22 cellular contexts compared by ENCODE assay signal in genomic region chr3:10387881-10388621, GRCh38.
DNase-seq lines count a peak whose midpoint lies in the region; ATAC-seq and TF ChIP-seq lines count a peak whose summit lies in the region.
"Had no signal": no experiment of that assay in that cellular context is flagged by ENCODE, and none has a peak within 500 bp of the region (broad histone marks: within the 10 kb centered on the region; RNA-seq: fewer than 3 reads in every experiment).

No MANE protein-coding gene starts in this region.

- H3K9me3 Mint-ChIP-seq in CD8-positive, alpha-beta memory T cell: no peaks in the 10 kb centered on the region
- H3K9me3 Mint-ChIP-seq in effector memory CD8-positive, alpha-beta T cell: no peaks in the 10 kb centered on the region
- H3K9me3 Mint-ChIP-seq in mesothelial cell of epicardium: no peaks in the 10 kb centered on the region
- H3K9me3 Mint-ChIP-seq: nephron had no signal

- no peak for TF ChIP-seq CTCF in mesothelial cell of epicardium (IDR thresholded peaks at IDR 0.05; ENCODE audit: unreplicated experiment)
- no peak for TF ChIP-seq CTCF in omental fat pad (IDR thresholded peaks at IDR 0.05)

- no peaks in the 10 kb centered on the region for H3K36me3 Mint-ChIP-seq in CD8-positive, alpha-beta memory T cell
- no peaks in the 10 kb centered on the region for H3K36me3 Mint-ChIP-seq in effector memory CD8-positive, alpha-beta T cell (ENCODE audit: insufficient read depth)
- H3K36me3 Mint-ChIP-seq in mesothelial cell of epicardium: no peaks in the 10 kb centered on the region

- H3K36me3 ChIP-seq in CD8-positive, alpha-beta memory T cell (ENCODE audit: insufficient read depth, low read length): no peaks in the 10 kb centered on the region
- H3K36me3 ChIP-seq in neuronal stem cell (replicated peaks in 1 of 2; ENCODE audit: control insufficient read depth in 2 of 2, insufficient read depth in 2 of 2, low read length in 2 of 2): no peaks in the 10 kb centered on the region
- H3K36me3 ChIP-seq: adrenal gland, Peyer's patch, tibial artery had no signal

- peaks cover 0 to 6% of the 10 kb centered on the region in 2 donors for H3K27me3 Mint-ChIP-seq in CD8-positive, alpha-beta memory T cell
- peaks cover 8 to 11% of the 10 kb centered on the region in 2 donors for H3K27me3 Mint-ChIP-seq in effector memory CD8-positive, alpha-beta T cell
- H3K27me3 Mint-ChIP-seq in mesothelial cell of epicardium (ENCODE audit: low read depth): peaks cover 56% of the 10 kb centered on the region

- H2BK15ac ChIP-seq in neuronal stem cell (ENCODE audit: low read length): no peak overlapping the region

- H3K9ac ChIP-seq in neuronal stem cell (ENCODE audit: low read depth, low read length, poor library complexity): no peak overlapping the region
- H3K9ac ChIP-seq: SK-N-SH had no signal

- H3K27ac ChIP-seq in CD8-positive, alpha-beta memory T cell (ENCODE audit: low read depth, low read length): no peak overlapping the region
- no peak overlapping the region for H3K27ac ChIP-seq in neuronal stem cell (replicated peaks; ENCODE audit: low read length)
- H3K27ac ChIP-seq: adrenal gland, hepatocyte, tibial artery had no signal

- no peak overlapping the region for H4K91ac ChIP-seq in neuronal stem cell (ENCODE audit: low read depth, low read length, poor library complexity)

- peaks cover 21% of the 10 kb centered on the region for H3K4me1 ChIP-seq in CD8-positive, alpha-beta memory T cell (ENCODE audit: insufficient read depth, low read length)
- no peaks in the 10 kb centered on the region for H3K4me1 ChIP-seq in neuronal stem cell (ENCODE audit: control insufficient read depth in 2 of 2, insufficient read depth in 1 of 2, low read depth in 1 of 2, low read length in 2 of 2)
- H3K4me1 ChIP-seq: adrenal gland, tibial artery had no signal

- no peak overlapping the region for H3K4me2 ChIP-seq in neuronal stem cell (ENCODE audit: insufficient read depth, low read length, poor library complexity, severe bottlenecking)
- H3K4me2 ChIP-seq: hepatocyte, SK-N-SH had no signal

- no peak overlapping the region for H3K23ac ChIP-seq in neuronal stem cell (ENCODE audit: low read depth, low read length, poor library complexity)

- CTCF ChIA-PET in CD8-positive, alpha-beta memory T cell (lab: Charles Lee): no interaction called here

- H3K4me3 ChIP-seq in CD8-positive, alpha-beta memory T cell (ENCODE audit: low read length): no peak overlapping the region
- H3K4me3 ChIP-seq in neuronal stem cell (ENCODE audit: low read length in 2 of 2): no peak overlapping the region
- H3K4me3 ChIP-seq: adrenal gland, hepatocyte, K562, Peyer's patch, tibial artery had no signal

- no peak overlapping the region for H3K18ac ChIP-seq in neuronal stem cell (ENCODE audit: low read length)

- H2BK5ac ChIP-seq in neuronal stem cell (ENCODE audit: low read length): no peak overlapping the region

- no peak overlapping the region for H3K14ac ChIP-seq in neuronal stem cell (ENCODE audit: low read length)

- POLR2A ChIA-PET in CD8-positive, alpha-beta memory T cell (lab: Charles Lee): no interaction called here

- no peaks in the 10 kb centered on the region for H3K79me1 ChIP-seq in neuronal stem cell (ENCODE audit: low read depth, low read length)

- H4K8ac ChIP-seq in neuronal stem cell (ENCODE audit: low read depth, low read length): no peak overlapping the region

- H3K4me3 Mint-ChIP-seq in CD8-positive, alpha-beta memory T cell: peak overlapping the region in 3 of 7 donors; percentile 4 to 40 (median 36)
- peak overlapping the region in 1 of 2 donors; percentile 15 for H3K4me3 Mint-ChIP-seq in effector memory CD8-positive, alpha-beta T cell
- no peak overlapping the region for H3K4me3 Mint-ChIP-seq in mesothelial cell of epicardium
- H3K4me3 Mint-ChIP-seq: nephron had no signal

- no peak overlapping the region for H3K4ac ChIP-seq in neuronal stem cell (ENCODE audit: low read length)

- H3K4me1 Mint-ChIP-seq in CD8-positive, alpha-beta memory T cell: peaks cover 35 to 52% (median 39%) of the 10 kb centered on the region in 3 donors
- peaks cover 23 to 47% of the 10 kb centered on the region in 2 donors for H3K4me1 Mint-ChIP-seq in effector memory CD8-positive, alpha-beta T cell (ENCODE audit: low read depth in 2 of 2)
- H3K4me1 Mint-ChIP-seq in mesothelial cell of epicardium: no peaks in the 10 kb centered on the region
- H3K4me1 Mint-ChIP-seq: nephron had no signal

- peak in 2 of 5 donors; percentile 17 to 21 for DNase-seq in CD8-positive, alpha-beta memory T cell
- DNase-seq in HK-2 (ENCODE audit: unreplicated experiment) (peak; percentile 3), neuronal stem cell (ENCODE audit: low spot score) (peak; percentile 37), mesothelial cell of epicardium (ENCODE audit: low spot score in 2 of 2, unreplicated experiment in 2 of 2) (no peak), omental fat pad (ENCODE audit: low spot score) (no peak), UCSD-AML1 (lab: John Stamatoyannopoulos, UW; ENCODE audit: unreplicated experiment) (no peak), NCI-H2107 treated with DMSO at 0.1 percent for 48 hours (lab: John Stamatoyannopoulos, UW; ENCODE audit: unreplicated experiment) (no peak)
- peak in 2 of 3 experiments; percentile 30 to 34 for DNase-seq in effector memory CD8-positive, alpha-beta T cell
- DNase-seq: activated effector memory CD4-positive, alpha-beta T cell treated with Interleukin-2 at 50 U/mL for 16 hours; adrenal gland; AML-193; effector CD4-positive, alpha-beta T cell; islet precursor cell; NCI-H1048; NCI-H2107; NCI-H748 treated with DMSO at 0.1 percent for 48 hours; Peyer's patch; SK-N-SH; tibial artery had no signal

- peak; percentile 92 for ATAC-seq in effector memory CD8-positive, alpha-beta T cell (replicated peaks)
- ATAC-seq in omental fat pad (ENCODE audit: low FRiP score): no peak
- ATAC-seq: K562 had no signal

- H3K27ac Mint-ChIP-seq in CD8-positive, alpha-beta memory T cell: peak overlapping the region in 7 of 8 donors; percentile 11 to 74 (median 55)
- peak overlapping the region; percentile 33 to 57 for H3K27ac Mint-ChIP-seq in effector memory CD8-positive, alpha-beta T cell
- no peak overlapping the region for H3K27ac Mint-ChIP-seq in mesothelial cell of epicardium
- H3K27ac Mint-ChIP-seq: nephron had no signal

- no peak overlapping the region for H2AFZ ChIP-seq in neuronal stem cell (ENCODE audit: low read length)
- H2AFZ ChIP-seq: hepatocyte had no signal

- H2BK120ac ChIP-seq in neuronal stem cell (ENCODE audit: low read depth, low read length): no peak overlapping the region

- H3K9me3 ChIP-seq in CD8-positive, alpha-beta memory T cell (ENCODE audit: low read length): no peaks in the 10 kb centered on the region
- peaks cover 0 to 25% of the 10 kb centered on the region in 2 donors for H3K9me3 ChIP-seq in neuronal stem cell (replicated peaks in 1 of 2; ENCODE audit: control insufficient read depth in 2 of 2, insufficient read depth in 1 of 2, low read depth in 1 of 2, low read length in 2 of 2)
- H3K9me3 ChIP-seq: SK-N-SH had no signal

- no peaks in the 10 kb centered on the region for H3K27me3 ChIP-seq in CD8-positive, alpha-beta memory T cell (ENCODE audit: insufficient read depth, low read length, poor library complexity, severe bottlenecking)
- peaks cover 0 to 28% (median 2%) of the 10 kb centered on the region in 3 experiments for H3K27me3 ChIP-seq in neuronal stem cell (ENCODE audit: control insufficient read depth in 3 of 3, insufficient read depth in 3 of 3, low read depth in 1 of 3, low read length in 3 of 3)
- H3K27me3 ChIP-seq: adrenal gland, Peyer's patch had no signal

- no CpG with 5 or more reads among the region's 6 CpGs for WGBS in neuronal stem cell (ENCODE audit: extremely low coverage in 2 of 2, insufficient read length in 2 of 2, insufficient replicate concordance in 1 of 2), 2 donors

- no peak overlapping the region for H2BK12ac ChIP-seq in neuronal stem cell (ENCODE audit: low read length)

- no peak overlapping the region for H2AK5ac ChIP-seq in neuronal stem cell (ENCODE audit: low read depth, low read length)

Comparison
In these comparisons a context has a peak if more than half of its experiments do, and no peak if none do; other contexts are left out.
1. DNase-seq: peak in HK-2 (single experiment), effector memory CD8-positive, alpha-beta T cell (2 of 3) and neuronal stem cell (single experiment); none in mesothelial cell of epicardium (0 of 2), omental fat pad (single experiment), UCSD-AML1 (single experiment) and NCI-H2107 treated with DMSO at 0.1 percent for 48 hours (single experiment).